In the genomic region with DNA sequence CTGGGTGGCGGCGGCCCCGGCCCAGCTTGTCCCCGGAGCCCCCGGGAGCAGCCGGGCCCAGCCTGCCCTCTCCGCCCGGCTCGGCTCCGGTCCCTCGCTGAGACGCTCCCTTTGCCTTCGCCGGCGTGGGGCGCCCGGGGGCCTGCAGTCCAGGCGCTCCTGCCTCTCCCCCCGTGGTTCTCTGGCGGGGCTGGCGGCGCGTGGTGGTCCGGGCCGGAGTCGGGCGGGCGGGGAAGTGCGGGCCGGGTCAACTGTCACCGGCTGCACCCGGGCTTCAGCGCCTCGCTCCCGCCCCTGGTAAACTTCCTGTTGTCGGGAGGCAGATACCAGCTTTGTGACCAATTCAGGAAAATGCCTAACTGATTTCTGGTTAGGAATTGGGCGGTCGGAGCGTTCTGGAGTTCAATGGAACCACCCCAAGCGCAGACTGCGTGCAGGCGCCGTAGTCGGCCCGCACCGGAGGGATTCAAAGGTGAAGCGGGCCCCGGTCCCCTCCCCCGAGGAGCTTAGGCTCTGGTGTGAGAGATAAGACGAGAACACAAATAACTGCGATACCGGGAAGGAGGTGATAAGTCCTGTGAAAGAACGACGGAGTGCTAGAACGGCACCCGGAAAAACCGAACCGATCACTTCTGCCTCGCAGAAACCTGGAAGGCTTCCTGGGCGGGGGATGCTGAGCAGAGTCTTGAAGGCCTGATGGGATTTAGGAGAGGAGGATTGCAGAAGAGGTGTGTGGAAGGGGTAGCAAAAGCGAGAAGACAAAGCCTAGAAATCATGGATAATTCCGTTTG, we compare ENCODE assay signal across 8 cellular contexts. TPM values are rescaled to one million over a fixed set of nuclear protein-coding genes. Genes with fewer than 3 reads are reported as not detected.
DNase-seq lines count a peak whose midpoint lies in the region; TF ChIP-seq lines count a peak whose summit lies in the region.

No MANE protein-coding gene starts in this region.

- H3K9me3 Mint-ChIP-seq in endodermal cell = no peaks in the 10 kb centered on the region

- H3K9me3 ChIP-seq in HAP-1 = no peaks in the 10 kb centered on the region
- no peaks in the 10 kb centered on the region for H3K9me3 ChIP-seq in endodermal cell (ENCODE audit: control insufficient read depth, low read length)
- no peaks in the 10 kb centered on the region for H3K9me3 ChIP-seq in mononuclear cell (ENCODE audit: low read depth, low read length)

- H3K36me3 ChIP-seq in HAP-1 (replicated peaks) (no peaks in the 10 kb centered on the region), endodermal cell (ENCODE audit: control insufficient read depth, insufficient read depth, low read length) (peaks cover 9% of the 10 kb centered on the region)

- peak overlapping the region; percentile 68 for H3K9ac ChIP-seq in endodermal cell (ENCODE audit: extremely low read depth, low read length, poor library complexity, severe bottlenecking)

- H3K27ac ChIP-seq in endodermal cell (ENCODE audit: low read depth, low read length) = peak overlapping the region; percentile 6

- H3K4me1 Mint-ChIP-seq in endodermal cell = peaks cover 34% of the 10 kb centered on the region

- H3K4me1 ChIP-seq in HAP-1 = peaks cover 26% of the 10 kb centered on the region
- peaks cover 11% of the 10 kb centered on the region for H3K4me1 ChIP-seq in endodermal cell (ENCODE audit: control insufficient read depth, insufficient read depth, low read length)
- peaks cover 70% of the 10 kb centered on the region for H3K4me1 ChIP-seq in mononuclear cell (ENCODE audit: insufficient read depth, low read length)

- peak overlapping the region; percentile 80 for H3K4me3 Mint-ChIP-seq in endodermal cell

- peak overlapping the region; percentile 94 for H3K27ac Mint-ChIP-seq in endodermal cell

- H3K36me3 Mint-ChIP-seq in endodermal cell (ENCODE audit: low read depth) = peaks cover 9% of the 10 kb centered on the region

- TF ChIP-seq CTCF in endodermal cell (conservative IDR thresholded peaks at IDR 0.05) = no peak

- H3K27me3 ChIP-seq in HAP-1 (ENCODE audit: low read depth) (no peaks in the 10 kb centered on the region), endodermal cell (ENCODE audit: control insufficient read depth, insufficient read depth, low read length, poor library complexity, severe bottlenecking) (no peaks in the 10 kb centered on the region), mononuclear cell (ENCODE audit: insufficient read depth, low read length) (no peaks in the 10 kb centered on the region)

- H3K27me3 Mint-ChIP-seq in endodermal cell (ENCODE audit: insufficient read depth) = no peaks in the 10 kb centered on the region

- H3K4me3 ChIP-seq in HAP-1 = peak overlapping the region; percentile 67
- peak overlapping the region; percentile 93 for H3K4me3 ChIP-seq in endodermal cell (ENCODE audit: low read length)
- peak overlapping the region; percentile 86 for H3K4me3 ChIP-seq in mononuclear cell (ENCODE audit: low read length)

- WGBS in endodermal cell (ENCODE audit: insufficient coverage in 1 of 2, insufficient read length in 1 of 2), 2 experiments = 0 to 1% methylated on average over 24 to 62 of the region's 62 CpGs

- DNase-seq in GM03348 (ENCODE audit: low spot score) = peak; percentile 54
- DNase-seq in HAP-1 (ENCODE audit: low spot score in 2 of 2) = peak; percentile 24 to 49
- DNase-seq in NCI-H226 = peak; percentile 30
- peak; percentile 18 to 40 (median 24) for DNase-seq in activated CD8-positive, alpha-beta memory T cell treated with anti-CD3 and anti-CD28 coated beads for 48 hours (ENCODE audit: low read depth in 2 of 3, low spot score in 2 of 3)
- peak; percentile 80 for DNase-seq in endodermal cell
- DNase-seq in stimulated activated naive CD4-positive, alpha-beta T cell (lab: John Stamatoyannopoulos, UW) = peak; percentile 26 to 60 (median 44)
- no peak for DNase-seq in GM19240 (ENCODE audit: insufficient read length, low spot score)

- in situ Hi-C loops in HAP-1 (cut with MboI; ENCODE audit: low sequenced_read_pairs) = no loop called here

RNA-seq across cellular contexts. Expression of gene CAB39, which starts 0.9 kb away (rescaled TPM):
- total RNA-seq in endodermal cell = 10 to 100 TPM; 41.4 to 48.4 TPM
- 49.7 TPM for polyA plus RNA-seq in endodermal cell (2013, experiment 1 of 2)
- polyA plus RNA-seq in endodermal cell (2013, experiment 2 of 2) = 46.8 TPM
- total RNA-seq in mononuclear cell = 81.0 TPM
